ENCODE assay signal across 19 cellular contexts in genomic region chr16:81155769-81156168, GRCh38. TPM values are rescaled to one million over a fixed set of nuclear protein-coding genes. Genes with fewer than 3 reads are reported as not detected.
DNase-seq lines count a peak whose midpoint lies in the region; ATAC-seq, FAIRE-seq and TF ChIP-seq lines count a peak whose summit lies in the region.
"Had no signal": no experiment of that assay in that cellular context is flagged by ENCODE, and none has a peak within 500 bp of the region (broad histone marks: within the 10 kb centered on the region; RNA-seq: fewer than 3 reads in every experiment).

No MANE protein-coding gene starts in this region.

- TF ChIP-seq POLR2A in NB4 (IDR thresholded peaks at IDR 0.05; ENCODE audit: extremely low read depth, insufficient read length) = no peak
- TF ChIP-seq POLR2A in H1 (IDR thresholded peaks at IDR 0.05; ENCODE audit: control extremely low read depth in 1 of 2, low read depth in 2 of 2, low read length in 2 of 2) = no peak

- peak in 1 of 2 experiments; percentile 15; a peak in 1 of 4 replicates for TF ChIP-seq RAD21 in H1 (IDR thresholded peaks at IDR 0.05 in 1 of 2, conservative IDR thresholded peaks at IDR 0.05 in 1 of 2; ENCODE audit: low read depth in 2 of 2, low read length in 2 of 2)

- 92% methylated on average over 10 of the region's 10 CpGs; no CpG with 5 or more reads in 1 of the 2 experiments for WGBS in H1 (ENCODE audit: extremely low coverage in 1 of 2, insufficient coverage in 1 of 2, insufficient read length in 1 of 2, insufficient replicate concordance in 2 of 2, low coverage in 1 of 2, low lambda C conversion rate in 2 of 2, missing lambda C conversion rate in 1 of 2), 2 experiments

- H2BK20ac ChIP-seq in H1 (ENCODE audit: low read length) = no peak overlapping the region

- no peak overlapping the region for H3K18ac ChIP-seq in H1 (ENCODE audit: extremely low read depth, low read length)

- ATAC-seq in GM23338 (peak; percentile 62), HG02759 (IDR thresholded peaks at IDR 0.05; ENCODE audit: unreplicated experiment) (no peak), GM21526 (IDR thresholded peaks at IDR 0.05; ENCODE audit: low FRiP score, unreplicated experiment) (no peak)
- no peak for ATAC-seq in stimulated activated effector memory CD8-positive, alpha-beta T cell treated with anti-CD3 and anti-CD28 coated beads, Interleukin-12 subunit alpha, Interleukin-12 subunit beta, amount 100 ng/mL, for 72 hours
- ATAC-seq: CD8-positive, alpha-beta T cell had no signal

- H3K23ac ChIP-seq in H1 (ENCODE audit: insufficient read length) = no peak overlapping the region

- H3K4ac ChIP-seq in H1 (replicated peaks; ENCODE audit: insufficient read length, low read depth, low read length) = no peak overlapping the region

- no peak overlapping the region for H3K56ac ChIP-seq in H1 (replicated peaks; ENCODE audit: insufficient read length, low read depth, low read length)

- H3K4me3 ChIP-seq in GM12864 (ENCODE audit: low read depth, low read length) (no peak overlapping the region), GM23338 (no peak overlapping the region), NB4 (ENCODE audit: low read depth, low read length) (no peak overlapping the region), H1 (ENCODE audit: extremely low read depth in 1 of 4, insufficient read depth in 2 of 4, low read depth in 3 of 4, low read length in 4 of 4) (no peak overlapping the region)
- H3K4me3 ChIP-seq: BLaER1 treated with 17β-estradiol and CSF1 and Interleukin-3, amounts not matched to agents 10 nM and 100 nM had no signal

- H2AFZ ChIP-seq in GM23338 (no peak overlapping the region), H1 (ENCODE audit: low read length) (no peak overlapping the region)

- H3K4me2 ChIP-seq in GM23338 (no peak overlapping the region), H1 (ENCODE audit: insufficient read depth in 1 of 2, low read depth in 2 of 2, low read length in 2 of 2) (no peak overlapping the region)
- H3K4me2 ChIP-seq: BLaER1 treated with 17β-estradiol and CSF1 and Interleukin-3, amounts not matched to agents 10 nM and 100 nM had no signal

- H3K27ac Mint-ChIP-seq in GM23338 = no peak overlapping the region
- H3K27ac Mint-ChIP-seq in stimulated activated effector memory CD8-positive, alpha-beta T cell treated with anti-CD3 and anti-CD28 coated beads, Interleukin-12 subunit alpha, Interleukin-12 subunit beta, amount 100 ng/mL, for 72 hours = no peak overlapping the region
- H3K27ac Mint-ChIP-seq: B cell; CD8-positive, alpha-beta T cell; HFFc6 had no signal

- FAIRE-seq in H1 (lab: Jason Lieb, UNC) = no peak
- FAIRE-seq: GM12892, GM18507 had no signal

- H3K36me3 ChIP-seq in GM23338 (ENCODE audit: insufficient read depth) = no peaks in the 10 kb centered on the region
- no peaks in the 10 kb centered on the region for H3K36me3 ChIP-seq in H1 (ENCODE audit: control insufficient read depth in 2 of 4, insufficient read depth in 4 of 4, low read length in 3 of 4)
- H3K36me3 ChIP-seq: BLaER1 treated with 17β-estradiol and CSF1 and Interleukin-3, amounts not matched to agents 10 nM and 100 nM had no signal

- H3K9ac ChIP-seq in H1 (replicated peaks in 1 of 4; ENCODE audit: extremely low read depth in 1 of 4, low read depth in 3 of 4, low read length in 3 of 4) = no peak overlapping the region
- H3K9ac ChIP-seq: BLaER1 treated with 17β-estradiol and CSF1 and Interleukin-3, amounts not matched to agents 10 nM and 100 nM had no signal

- no peaks in the 10 kb centered on the region for H3K79me2 ChIP-seq in GM23338 (replicated peaks; ENCODE audit: insufficient read depth)
- H3K79me2 ChIP-seq in H1 (ENCODE audit: control insufficient read depth in 1 of 2, insufficient read depth in 2 of 2, low read length in 2 of 2) = no peaks in the 10 kb centered on the region

- CTCF ChIA-PET in H1 (lab: Charles Lee; ENCODE audit: partially characterized antibody) = interaction anchor here (4.3 kb wide), 1 partner anchor 13 kb away, joined by 24 read pairs; no protein-coding TSS in a partner anchor

- peaks cover 0 to 3% of the 10 kb centered on the region in 2 experiments; a peak in 1 of 4 replicates for H3K9me3 ChIP-seq in H1 (ENCODE audit: insufficient read depth in 2 of 2, low read depth in 1 of 2, low read length in 1 of 2)
- H3K9me3 ChIP-seq: BLaER1 treated with 17β-estradiol and CSF1 and Interleukin-3, amounts not matched to agents 10 nM and 100 nM had no signal

- peak; percentile 8 for TF ChIP-seq CTCF in GM12864 (IDR thresholded peaks at IDR 0.05; ENCODE audit: low read depth, low read length, missing control alignments)
- peak in 1 of 2 experiments; percentile 33; a peak in 3 of 4 replicates for TF ChIP-seq CTCF in GM23338 (conservative IDR thresholded peaks at IDR 0.05; ENCODE audit: low read depth in 2 of 2)
- TF ChIP-seq CTCF in NB4 (IDR thresholded peaks at IDR 0.05; ENCODE audit: low read depth, low read length) = no peak
- TF ChIP-seq CTCF in H1 (IDR thresholded peaks at IDR 0.05; ENCODE audit: control extremely low read depth in 1 of 3, insufficient read depth in 1 of 3, low read depth in 1 of 3, low read length in 3 of 3) = peak in 2 of 3 experiments; percentile 18 to 30; a peak in 2 of 4 replicates

- H3K27me3 Mint-ChIP-seq in GM23338 (ENCODE audit: insufficient read depth, low read depth, poor library complexity) = peaks cover 7% of the 10 kb centered on the region

- no peaks in the 10 kb centered on the region for H3K4me1 ChIP-seq in GM23338 (ENCODE audit: insufficient read depth)
- no peaks in the 10 kb centered on the region for H3K4me1 ChIP-seq in H1 (replicated peaks in 1 of 4; ENCODE audit: control insufficient read depth in 3 of 4, insufficient read depth in 4 of 4, low read length in 3 of 4)
- H3K4me1 ChIP-seq: BLaER1 treated with 17β-estradiol and CSF1 and Interleukin-3, amounts not matched to agents 10 nM and 100 nM had no signal

- no peaks in the 10 kb centered on the region for H3K9me2 ChIP-seq in GM23338 (ENCODE audit: insufficient read depth)

- no peak overlapping the region for H3K14ac ChIP-seq in H1 (ENCODE audit: insufficient read length)

- no peaks in the 10 kb centered on the region for H3K36me3 Mint-ChIP-seq in GM23338 (ENCODE audit: low read depth)
- H3K36me3 Mint-ChIP-seq in stimulated activated effector memory CD8-positive, alpha-beta T cell treated with anti-CD3 and anti-CD28 coated beads, Interleukin-12 subunit alpha, Interleukin-12 subunit beta, amount 100 ng/mL, for 72 hours = no peaks in the 10 kb centered on the region
- H3K36me3 Mint-ChIP-seq: CD8-positive, alpha-beta T cell had no signal

- H3K4me3 Mint-ChIP-seq in GM23338 = no peak overlapping the region
- H3K4me3 Mint-ChIP-seq in stimulated activated effector memory CD8-positive, alpha-beta T cell treated with anti-CD3 and anti-CD28 coated beads, Interleukin-12 subunit alpha, Interleukin-12 subunit beta, amount 100 ng/mL, for 72 hours = no peak overlapping the region
- H3K4me3 Mint-ChIP-seq: B cell; CD8-positive, alpha-beta T cell; HFFc6 had no signal

- H3K9me3 Mint-ChIP-seq in GM23338 = no peaks in the 10 kb centered on the region
- no peaks in the 10 kb centered on the region for H3K9me3 Mint-ChIP-seq in stimulated activated effector memory CD8-positive, alpha-beta T cell treated with anti-CD3 and anti-CD28 coated beads, Interleukin-12 subunit alpha, Interleukin-12 subunit beta, amount 100 ng/mL, for 72 hours
- H3K9me3 Mint-ChIP-seq: CD8-positive, alpha-beta T cell; HFFc6 had no signal

- H3K27ac ChIP-seq in GM23338 (ENCODE audit: low read depth) (no peak overlapping the region), H1 (ENCODE audit: low read depth, low read length) (no peak overlapping the region)
- H3K27ac ChIP-seq: BLaER1 treated with 17β-estradiol and CSF1 and Interleukin-3, amounts not matched to agents 10 nM and 100 nM had no signal

- no peak overlapping the region for H2BK12ac ChIP-seq in H1 (ENCODE audit: low read depth, low read length)

- POLR2A ChIA-PET in H1 (lab: Charles Lee; ENCODE audit: partially characterized antibody) = no interaction called here

- no peak overlapping the region for H2BK15ac ChIP-seq in H1 (ENCODE audit: low read length)

- H3K4me1 Mint-ChIP-seq in GM23338 = no peaks in the 10 kb centered on the region
- H3K4me1 Mint-ChIP-seq in stimulated activated effector memory CD8-positive, alpha-beta T cell treated with anti-CD3 and anti-CD28 coated beads, Interleukin-12 subunit alpha, Interleukin-12 subunit beta, amount 100 ng/mL, for 72 hours = no peaks in the 10 kb centered on the region
- H3K4me1 Mint-ChIP-seq: B cell had no signal

- H2AK5ac ChIP-seq in H1 (ENCODE audit: low read depth, low read length) = no peak overlapping the region

- H4K8ac ChIP-seq in H1 (ENCODE audit: extremely low read depth, insufficient read depth, low read length) = no peak overlapping the region

- H4K20me1 ChIP-seq in GM23338 (replicated peaks; ENCODE audit: insufficient read depth) (no peaks in the 10 kb centered on the region), H1 (replicated peaks in 1 of 2; ENCODE audit: control insufficient read depth in 1 of 2, insufficient read depth in 2 of 2, low read length in 2 of 2) (no peaks in the 10 kb centered on the region)
- H4K20me1 ChIP-seq: BLaER1 treated with 17β-estradiol and CSF1 and Interleukin-3, amounts not matched to agents 10 nM and 100 nM had no signal

- H3K27me3 ChIP-seq in GM23338 (ENCODE audit: insufficient read depth) (no peaks in the 10 kb centered on the region), H1 (replicated peaks in 1 of 4; ENCODE audit: control insufficient read depth in 3 of 4, extremely low read depth in 1 of 4, insufficient read depth in 3 of 4, low read length in 3 of 4) (no peaks in the 10 kb centered on the region)
- H3K27me3 ChIP-seq: BLaER1 treated with 17β-estradiol and CSF1 and Interleukin-3, amounts not matched to agents 10 nM and 100 nM had no signal

- no peak for TF ChIP-seq EP300 in H1 (IDR thresholded peaks at IDR 0.05; ENCODE audit: borderline replicate concordance in 1 of 2, low read depth in 2 of 2, low read length in 2 of 2)

- H4K91ac ChIP-seq in H1 (replicated peaks; ENCODE audit: insufficient read length, low read length) = no peak overlapping the region

- H2BK5ac ChIP-seq in H1 (ENCODE audit: low read depth, low read length) = no peak overlapping the region

- no peaks in the 10 kb centered on the region for H3F3A ChIP-seq in GM23338 (replicated peaks; ENCODE audit: low read depth)

- H3K79me1 ChIP-seq in H1 (ENCODE audit: low read depth, low read length) = no peaks in the 10 kb centered on the region

- H3K23me2 ChIP-seq in H1 (ENCODE audit: low read depth, low read length) = no peaks in the 10 kb centered on the region

- no peak overlapping the region for H2BK120ac ChIP-seq in H1 (replicated peaks; ENCODE audit: low read depth, low read length)

- H4K5ac ChIP-seq in H1 (ENCODE audit: insufficient read length, low read depth, low read length) = no peak overlapping the region

- DNase-seq in GM12864 (ENCODE audit: low read depth) = no peak
- no peak for DNase-seq in GM23338 (ENCODE audit: low spot score)
- peak; percentile 24 for DNase-seq in NB4 (ENCODE audit: low read depth)
- no peak for DNase-seq in H1 (ENCODE audit: low read depth in 1 of 2, low spot score in 2 of 2)
- no peak for DNase-seq in NCI-H1436 (lab: John Stamatoyannopoulos, UW)
- DNase-seq in stimulated activated effector memory CD8-positive, alpha-beta T cell treated with anti-CD3 and anti-CD28 coated beads, Interleukin-12 subunit alpha, Interleukin-12 subunit beta, amount 100 ng/mL, for 72 hours (ENCODE audit: low spot score in 2 of 2) = no peak
- DNase-seq: 8988T; Calu3; CD8-positive, alpha-beta T cell; DMS79 treated with DMSO at 0.1 percent for 48 hours; GF-D8; HCEC 1CT; HFFc6 had no signal

RNA-seq across cellular contexts. Expression of gene GCSH, which starts 59.6 kb away (rescaled TPM):
- total RNA-seq in GM23338 (2014; rRNA removed; shearing (Covaris generic)) = 103 and 118 TPM in 2 replicates
- polyA plus RNA-seq in GM23338 (2016; fragmentation: Nextera tagmentation; extraction: Ambion mirVana) (389 and 397 TPM in 2 replicates), H1 (2011; rRNA removed) (25.1 and 28.2 TPM in 2 replicates)
- total RNA-seq in H1 (2021; fragmentation: NEBNext Ultra II Directional; extraction: Animal tissue kit (Norgen Biotek cat#: 25700)) = 103 and 108 TPM in 2 replicates
- 56.5 TPM for polyA plus RNA-seq in H1 (2011; cell fraction: cytosol; rRNA removed)
- polyA plus RNA-seq in H1 (2011; cell fraction: nucleus; rRNA removed) = 28.5 TPM
- 31.9 to 88.2 TPM (median 35.2 TPM) in 4 replicates for polyA plus RNA-seq in H1 (2012, experiment 1 of 2)
- 62.6 TPM for polyA plus RNA-seq in H1 (2012, experiment 2 of 2)
- polyA plus RNA-seq in H1 (2013, experiment 1 of 2) = 120 TPM
- polyA plus RNA-seq in H1 (2013, experiment 2 of 2) = 119 TPM
- 3.6 and 4.5 TPM in 2 replicates for polyA minus RNA-seq in H1 (2011; rRNA and poly(A)+ RNA removed)
- 48.0 TPM for polyA minus RNA-seq in H1 (2011; cell fraction: cytosol; rRNA and poly(A)+ RNA removed)
- 22.8 TPM for polyA minus RNA-seq in H1 (2011; cell fraction: nucleus; rRNA and poly(A)+ RNA removed)
